ENCODE assay signal across 2 cellular contexts in genomic region chr6:31510007-31510406, GRCh38.
TF ChIP-seq lines count a peak whose summit lies in the region.

No MANE protein-coding gene starts in this region.

TF ChIP-seq in GM12878, 131 proteins besides CTCF, POLR2A, EP300 and RAD21:
- TF ChIP-seq MYB (IDR thresholded peaks at IDR 0.05; ENCODE audit: borderline replicate concordance, low read depth, low read length) (no peak), MLLT1 (IDR thresholded peaks at IDR 0.05) (no peak), POLR2AphosphoS5 (IDR thresholded peaks at IDR 0.05; ENCODE audit: low read length) (no peak), CHD1 (IDR thresholded peaks at IDR 0.05; ENCODE audit: low read depth, low read length) (no peak), MEF2A (IDR thresholded peaks at IDR 0.05; ENCODE audit: insufficient read depth, low read depth, low read length) (no peak), TCF7 (IDR thresholded peaks at IDR 0.05; ENCODE audit: borderline replicate concordance) (no peak), SRF (IDR thresholded peaks at IDR 0.05; ENCODE audit: low read depth in 2 of 2, low read length in 2 of 2) (no peak), KAT2A (conservative IDR thresholded peaks at IDR 0.05; ENCODE audit: control insufficient read depth, low read depth, low read length) (no peak), USF2 (IDR thresholded peaks at IDR 0.05; ENCODE audit: borderline replicate concordance, low read depth, low read length) (no peak), STAT1 (conservative IDR thresholded peaks at IDR 0.05) (no peak), EED (IDR thresholded peaks at IDR 0.05; ENCODE audit: low read depth) (no peak), BMI1 (IDR thresholded peaks at IDR 0.05; ENCODE audit: borderline replicate concordance) (no peak), RBBP5 (conservative IDR thresholded peaks at IDR 0.05) (no peak), ZNF207 (IDR thresholded peaks at IDR 0.05; ENCODE audit: borderline replicate concordance) (no peak), ZBTB11 (CRISPR knock-in tag; IDR thresholded peaks at IDR 0.05) (no peak), NR2C1 (IDR thresholded peaks at IDR 0.05) (no peak), POLR2AphosphoS2 (IDR thresholded peaks at IDR 0.05; ENCODE audit: low read depth, low read length) (no peak), IRF4 (IDR thresholded peaks at IDR 0.05; ENCODE audit: low read depth, low read length) (no peak), NFXL1 (IDR thresholded peaks at IDR 0.05; ENCODE audit: borderline replicate concordance) (no peak), HDAC2 (IDR thresholded peaks at IDR 0.05) (no peak)

TF ChIP-seq in SK-N-SH treated with all-trans-retinoic acid at 6 μM for 48 hours, 23 proteins besides CTCF, POLR2A, EP300 and RAD21:
- no peak for TF ChIP-seq POU6F1 (CRISPR knock-in tag; IDR thresholded peaks at IDR 0.05; ENCODE audit: borderline replicate concordance, low read depth)
- no peak for TF ChIP-seq RARB (CRISPR knock-in tag; IDR thresholded peaks at IDR 0.05)
- TF ChIP-seq ZNF8 (CRISPR knock-in tag; IDR thresholded peaks at IDR 0.05) = no peak
- no peak for TF ChIP-seq GLIS3 (CRISPR knock-in tag; IDR thresholded peaks at IDR 0.05)
- TF ChIP-seq ZNF70 (CRISPR knock-in tag; IDR thresholded peaks at IDR 0.05) = no peak
- no peak for TF ChIP-seq ZNF565 (CRISPR knock-in tag; conservative IDR thresholded peaks at IDR 0.05; ENCODE audit: low read depth)
- TF ChIP-seq ZC3H10 (CRISPR knock-in tag; IDR thresholded peaks at IDR 0.05) = no peak
- no peak for TF ChIP-seq CREB5 (CRISPR knock-in tag; IDR thresholded peaks at IDR 0.05; ENCODE audit: low read depth)
- TF ChIP-seq SNAI2 (CRISPR knock-in tag; IDR thresholded peaks at IDR 0.05) = no peak
- no peak for TF ChIP-seq ESRRG (CRISPR knock-in tag; IDR thresholded peaks at IDR 0.05)
- TF ChIP-seq ZFP30 (CRISPR knock-in tag; IDR thresholded peaks at IDR 0.05) = no peak
- TF ChIP-seq CSRNP3 (CRISPR knock-in tag; IDR thresholded peaks at IDR 0.05) = no peak
- TF ChIP-seq CSDC2 (CRISPR knock-in tag; IDR thresholded peaks at IDR 0.05) = no peak
- TF ChIP-seq PATZ1 (CRISPR knock-in tag; IDR thresholded peaks at IDR 0.05; ENCODE audit: borderline replicate concordance) = no peak
- no peak for TF ChIP-seq BACH2 (CRISPR knock-in tag; IDR thresholded peaks at IDR 0.05; ENCODE audit: borderline replicate concordance)
- no peak for TF ChIP-seq TOX (CRISPR knock-in tag; IDR thresholded peaks at IDR 0.05; ENCODE audit: borderline replicate concordance)
